In genomic region chr14:75960219-75960618, GRCh38 we compare ENCODE assay signal across 2 cellular contexts.
TF ChIP-seq lines count a peak whose summit lies in the region.

No MANE protein-coding gene starts in this region.

TF ChIP-seq in SK-N-SH, 30 proteins besides CTCF, POLR2A, EP300 and RAD21 (continued from another document):
- TF ChIP-seq IRF3 (IDR thresholded peaks at IDR 0.05; ENCODE audit: low read depth, low read length): no peak
- no peak for TF ChIP-seq REST (IDR thresholded peaks at IDR 0.05; ENCODE audit: low read depth, low read length)
- TF ChIP-seq FOXJ3 (CRISPR knock-in tag; IDR thresholded peaks at IDR 0.05): no peak
- TF ChIP-seq RCOR1 (IDR thresholded peaks at IDR 0.05; ENCODE audit: low read length): no peak
- no peak for TF ChIP-seq TEAD4 (IDR thresholded peaks at IDR 0.05; ENCODE audit: borderline replicate concordance, insufficient read depth)
- no peak for TF ChIP-seq MXI1 (IDR thresholded peaks at IDR 0.05; ENCODE audit: low read depth, low read length)
- no peak for TF ChIP-seq MEF2A (IDR thresholded peaks at IDR 0.05; ENCODE audit: borderline replicate concordance, low read depth)
- TF ChIP-seq, protein P1, sequence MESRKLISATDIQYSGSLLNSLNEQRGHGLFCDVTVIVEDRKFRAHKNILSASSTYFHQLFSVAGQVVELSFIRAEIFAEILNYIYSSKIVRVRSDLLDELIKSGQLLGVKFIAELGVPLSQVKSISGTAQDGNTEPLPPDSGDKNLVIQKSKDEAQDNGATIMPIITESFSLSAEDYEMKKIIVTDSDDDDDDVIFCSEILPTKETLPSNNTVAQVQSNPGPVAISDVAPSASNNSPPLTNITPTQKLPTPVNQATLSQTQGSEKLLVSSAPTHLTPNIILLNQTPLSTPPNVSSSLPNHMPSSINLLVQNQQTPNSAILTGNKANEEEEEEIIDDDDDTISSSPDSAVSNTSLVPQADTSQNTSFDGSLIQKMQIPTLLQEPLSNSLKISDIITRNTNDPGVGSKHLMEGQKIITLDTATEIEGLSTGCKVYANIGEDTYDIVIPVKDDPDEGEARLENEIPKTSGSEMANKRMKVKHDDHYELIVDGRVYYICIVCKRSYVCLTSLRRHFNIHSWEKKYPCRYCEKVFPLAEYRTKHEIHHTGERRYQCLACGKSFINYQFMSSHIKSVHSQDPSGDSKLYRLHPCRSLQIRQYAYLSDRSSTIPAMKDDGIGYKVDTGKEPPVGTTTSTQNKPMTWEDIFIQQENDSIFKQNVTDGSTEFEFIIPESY (IDR thresholded peaks at IDR 0.05; ENCODE audit: borderline replicate concordance, low read depth): no peak
- no peak for TF ChIP-seq USF1 (IDR thresholded peaks at IDR 0.05; ENCODE audit: borderline replicate concordance, low read depth)
- TF ChIP-seq EZH2phosphoT487 (IDR thresholded peaks at IDR 0.05; ENCODE audit: borderline replicate concordance, low read depth): no peak
- TF ChIP-seq YY1 (IDR thresholded peaks at IDR 0.05; ENCODE audit: low read depth): no peak
- no peak for TF ChIP-seq FOXM1 (IDR thresholded peaks at IDR 0.05; ENCODE audit: low read depth)

TF ChIP-seq in SK-N-SH treated with all-trans-retinoic acid at 6 μM for 48 hours, 23 proteins besides CTCF, POLR2A, EP300 and RAD21 (continued from another document):
- TF ChIP-seq CREB5 (CRISPR knock-in tag; IDR thresholded peaks at IDR 0.05; ENCODE audit: low read depth) (no peak), GLIS3 (CRISPR knock-in tag; IDR thresholded peaks at IDR 0.05) (no peak)
